In the genomic region with DNA sequence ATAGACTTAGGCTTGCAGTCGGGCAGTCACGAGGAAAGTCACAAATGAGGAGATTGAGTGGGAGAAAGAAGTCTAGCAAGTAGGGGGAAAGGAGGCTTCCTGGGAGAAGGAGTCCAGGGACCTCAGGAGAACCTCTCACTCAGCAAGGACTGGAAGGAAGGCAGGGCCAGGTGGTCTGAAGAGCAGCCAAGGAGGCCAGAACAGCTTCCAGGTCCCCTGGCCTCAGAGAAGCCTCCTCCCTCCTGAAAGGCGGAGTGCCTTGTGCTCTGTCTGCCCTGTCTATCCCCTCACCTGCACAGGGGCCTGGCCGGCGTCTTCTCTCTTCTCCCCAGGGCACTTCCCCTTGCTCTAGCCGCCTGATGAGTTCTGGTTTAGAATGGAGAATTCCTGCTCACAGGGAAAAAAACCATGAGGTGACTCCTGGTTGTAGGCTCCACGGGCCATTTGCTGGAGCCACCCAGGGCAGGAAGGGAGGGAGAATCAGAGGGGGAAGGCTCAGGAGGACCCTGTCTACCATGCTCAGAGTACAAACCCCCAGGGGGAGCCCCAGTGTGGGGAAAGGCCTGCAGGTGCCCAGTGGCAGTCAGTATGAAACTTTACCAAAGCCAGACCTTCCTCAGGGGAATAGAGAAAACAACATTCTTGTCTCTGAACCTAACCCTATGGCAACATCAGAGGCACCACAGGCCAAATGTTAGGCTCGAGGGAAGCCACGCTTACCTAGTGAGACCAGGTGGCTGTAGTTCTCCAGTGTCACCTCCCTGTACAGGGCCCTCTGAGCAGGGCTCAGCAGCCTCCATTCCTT, we compare ENCODE assay signal across 11 cellular contexts. TPM values are rescaled to one million over a fixed set of nuclear protein-coding genes. Genes with fewer than 3 reads are reported as not detected.
DNase-seq lines count a peak whose midpoint lies in the region; ATAC-seq lines count a peak whose summit lies in the region.
"Had no signal": no experiment of that assay in that cellular context is flagged by ENCODE, and none has a peak within 500 bp of the region (broad histone marks: within the 10 kb centered on the region; RNA-seq: fewer than 3 reads in every experiment).

No MANE protein-coding gene starts in this region.

- peak overlapping the region in 4 of 11 experiments; percentile 2 to 50 (median 29); a peak in 4 of 22 replicates for H3K27ac ChIP-seq in BLaER1 treated with 17β-estradiol and CSF1 and Interleukin-3, amounts not matched to agents 10 nM and 100 nM
- H3K27ac ChIP-seq in neuronal stem cell (replicated peaks; ENCODE audit: low read length): no peak overlapping the region
- H3K27ac ChIP-seq: foreskin keratinocyte, SK-N-MC had no signal

- H3K9ac ChIP-seq in BLaER1 treated with 17β-estradiol and CSF1 and Interleukin-3, amounts not matched to agents 10 nM and 100 nM: peak overlapping the region in 4 of 11 experiments; percentile 7 to 43 (median 12); a peak in 3 of 22 replicates
- H3K9ac ChIP-seq in neuronal stem cell (ENCODE audit: low read depth, low read length, poor library complexity): no peak overlapping the region

- no peak overlapping the region for H4K8ac ChIP-seq in neuronal stem cell (ENCODE audit: low read depth, low read length)

- H2AK5ac ChIP-seq in neuronal stem cell (ENCODE audit: low read depth, low read length): no peak overlapping the region

- DNase-seq in SHP77 (lab: John Stamatoyannopoulos, UW) (peak; percentile 44 to 59), KBM-7 (no peak), NCI-H1105 treated with DMSO at 0.1 percent for 48 hours (lab: John Stamatoyannopoulos, UW) (no peak), neuronal stem cell (ENCODE audit: low spot score) (no peak), HUDEP-2 (lab: John Stamatoyannopoulos, UW; ENCODE audit: unreplicated experiment in 76 of 76) (no peak)
- DNase-seq: foreskin keratinocyte had no signal

- H3K79me1 ChIP-seq in neuronal stem cell (ENCODE audit: low read depth, low read length): no peaks in the 10 kb centered on the region

- H3K9me3 ChIP-seq in BLaER1 treated with 17β-estradiol and CSF1 and Interleukin-3, amounts not matched to agents 10 nM and 100 nM (replicated peaks in 1 of 11): peaks cover 0 to 5% (median 0%) of the 10 kb centered on the region in 11 experiments; a peak in 1 of 22 replicates
- H3K9me3 ChIP-seq in neuronal stem cell (replicated peaks in 1 of 2; ENCODE audit: control insufficient read depth in 2 of 2, insufficient read depth in 1 of 2, low read depth in 1 of 2, low read length in 2 of 2): peaks cover 2 to 3% of the 10 kb centered on the region in 2 donors

- H3K23ac ChIP-seq in neuronal stem cell (ENCODE audit: low read depth, low read length, poor library complexity): no peak overlapping the region

- no peaks in the 10 kb centered on the region for H3K27me3 ChIP-seq in BLaER1 treated with 17β-estradiol and CSF1 and Interleukin-3, amounts not matched to agents 10 nM and 100 nM
- no peaks in the 10 kb centered on the region for H3K27me3 ChIP-seq in neuronal stem cell (ENCODE audit: control insufficient read depth in 3 of 3, insufficient read depth in 3 of 3, low read depth in 1 of 3, low read length in 3 of 3)
- H3K27me3 ChIP-seq: foreskin keratinocyte had no signal

- peak overlapping the region in 9 of 11 experiments; percentile 18 to 86 (median 69); a peak in 17 of 22 replicates for H3K4me2 ChIP-seq in BLaER1 treated with 17β-estradiol and CSF1 and Interleukin-3, amounts not matched to agents 10 nM and 100 nM
- H3K4me2 ChIP-seq in neuronal stem cell (ENCODE audit: insufficient read depth, low read length, poor library complexity, severe bottlenecking): no peak overlapping the region

- no peak overlapping the region for H2AFZ ChIP-seq in neuronal stem cell (ENCODE audit: low read length)

- no peak overlapping the region for H3K4ac ChIP-seq in neuronal stem cell (ENCODE audit: low read length)

- H3K14ac ChIP-seq in neuronal stem cell (ENCODE audit: low read length): no peak overlapping the region

- peaks cover 0 to 24% (median 15%) of the 10 kb centered on the region in 11 experiments; a peak in 11 of 22 replicates for H4K20me1 ChIP-seq in BLaER1 treated with 17β-estradiol and CSF1 and Interleukin-3, amounts not matched to agents 10 nM and 100 nM

- in situ Hi-C loops in KBM-7 (cut with MboI; ENCODE audit: low pct_unique_long_range_greater_than_20kb, low sequenced_read_pairs): no loop called here

- no peak overlapping the region for H3K18ac ChIP-seq in neuronal stem cell (ENCODE audit: low read length)

- H2BK12ac ChIP-seq in neuronal stem cell (ENCODE audit: low read length): no peak overlapping the region

- peak; percentile 60 for ATAC-seq in GM19328 (IDR thresholded peaks at IDR 0.05; ENCODE audit: unreplicated experiment)
- peak; percentile 93 for ATAC-seq in HG02981 (IDR thresholded peaks at IDR 0.05; ENCODE audit: unreplicated experiment)
- ATAC-seq: naive thymus-derived CD4-positive, alpha-beta T cell had no signal

- H3K36me3 ChIP-seq in BLaER1 treated with 17β-estradiol and CSF1 and Interleukin-3, amounts not matched to agents 10 nM and 100 nM: peaks cover 21 to 71% (median 42%) of the 10 kb centered on the region in 11 experiments
- H3K36me3 ChIP-seq in neuronal stem cell (replicated peaks in 1 of 2; ENCODE audit: control insufficient read depth in 2 of 2, insufficient read depth in 2 of 2, low read length in 2 of 2): peaks cover 14 to 67% of the 10 kb centered on the region in 2 donors

- H4K91ac ChIP-seq in neuronal stem cell (ENCODE audit: low read depth, low read length, poor library complexity): no peak overlapping the region

- H3K4me3 ChIP-seq in BLaER1 treated with 17β-estradiol and CSF1 and Interleukin-3, amounts not matched to agents 10 nM and 100 nM: no peak overlapping the region
- H3K4me3 ChIP-seq in neuronal stem cell (ENCODE audit: low read length in 2 of 2): no peak overlapping the region
- H3K4me3 ChIP-seq: SK-N-MC had no signal

- peaks cover 5 to 33% (median 19%) of the 10 kb centered on the region in 10 experiments; a peak in 17 of 20 replicates for H3K4me1 ChIP-seq in BLaER1 treated with 17β-estradiol and CSF1 and Interleukin-3, amounts not matched to agents 10 nM and 100 nM
- no peaks in the 10 kb centered on the region for H3K4me1 ChIP-seq in neuronal stem cell (ENCODE audit: control insufficient read depth in 2 of 2, insufficient read depth in 1 of 2, low read depth in 1 of 2, low read length in 2 of 2)
- H3K4me1 ChIP-seq: foreskin keratinocyte had no signal

- H2BK5ac ChIP-seq in neuronal stem cell (ENCODE audit: low read length): no peak overlapping the region

- no peak overlapping the region for H2BK120ac ChIP-seq in neuronal stem cell (ENCODE audit: low read depth, low read length)

- H2BK15ac ChIP-seq in neuronal stem cell (ENCODE audit: low read length): no peak overlapping the region

- no CpG with 5 or more reads among the region's 9 CpGs for WGBS in neuronal stem cell (ENCODE audit: extremely low coverage in 2 of 2, insufficient read length in 2 of 2, insufficient replicate concordance in 1 of 2), 2 donors

RNA-seq across cellular contexts. Expression of a gene that starts 11.2 kb away (rescaled TPM):
- polyA plus RNA-seq in neuronal stem cell (2013, experiment 1 of 2): 8.8 TPM
- 8.3 TPM for polyA plus RNA-seq in neuronal stem cell (2013, experiment 2 of 2)

Comparison
In these comparisons a context has a peak if more than half of its experiments do, and no peak if none do; other contexts are left out.
1. DNase-seq: peak in SHP77 (2 of 2); none in KBM-7 (single experiment), NCI-H1105 treated with DMSO at 0.1 percent for 48 hours (single experiment), neuronal stem cell (single experiment) and HUDEP-2 (0 of 76).